1 cellular context compared by ENCODE assay signal in genomic region chr15:70505411-70505919, GRCh38.
TF ChIP-seq lines count a peak whose summit lies in the region.

No MANE protein-coding gene starts in this region.

TF ChIP-seq in GM23338, 12 proteins besides CTCF, POLR2A, EP300 and RAD21 (continued from another document):
- TF ChIP-seq EZH2phosphoT487 (IDR thresholded peaks at IDR 0.05; ENCODE audit: unreplicated experiment): no peak
